23 cellular contexts compared by ENCODE assay signal in the genomic region with DNA sequence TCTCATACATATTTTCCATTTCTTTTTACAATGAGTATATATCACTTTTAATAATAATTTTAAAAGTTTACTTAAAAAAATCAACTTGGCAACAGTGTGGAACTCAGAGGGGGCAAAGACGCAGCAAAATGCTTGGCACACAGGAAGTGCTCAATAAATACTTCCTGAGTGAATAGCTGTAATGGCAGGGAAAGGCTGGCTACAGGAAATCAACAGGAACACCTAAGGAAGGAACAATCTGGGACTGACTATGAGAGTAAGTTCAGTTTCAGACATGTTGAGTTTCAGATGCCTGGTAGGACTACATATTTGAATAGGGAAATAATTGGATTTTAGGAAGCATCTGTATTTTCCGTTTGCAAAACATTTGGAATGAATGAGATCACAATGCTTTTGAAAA.
"Had no signal": no experiment of that assay in that cellular context is flagged by ENCODE, and none has a peak within 500 bp of the region (broad histone marks: within the 10 kb centered on the region; RNA-seq: fewer than 3 reads in every experiment).

No MANE protein-coding gene starts in this region.

- H3K36me3 ChIP-seq: Peyer's patch had no signal

- H3K4me1 ChIP-seq: Peyer's patch, SJCRH30 had no signal

- ATAC-seq: activated T-cell treated with anti-CD3 and anti-CD28 coated beads, Interleukin-2, amount 50 U/mL, for 4 hours; activated T-helper 17 cell treated with anti-CD3 and anti-CD28 coated beads, Interleukin-2, amount 50 U/mL, for 72 hours; T-helper 17 cell had no signal

- H3K27ac Mint-ChIP-seq: activated B cell treated with CpG ODN at 0.5 μM for 24 hours; activated CD4-positive, alpha-beta T cell treated with anti-CD3 and anti-CD28 coated beads, Interleukin-2, amount 10 ng/mL, durations not matched to agents 24 days and 14 days; activated naive CD4-positive, alpha-beta T cell treated with anti-CD3 and anti-CD28 coated beads for 36 hours; activated naive CD8-positive, alpha-beta T cell; activated T-helper 17 cell treated with anti-CD3 and anti-CD28 coated beads, Interleukin-2, amount 50 U/mL, for 72 hours; brain; T-helper 17 cell had no signal

- H3K27ac ChIP-seq: KMS-11, Peyer's patch, RWPE1, SJCRH30 had no signal

- H3K4me3 Mint-ChIP-seq: activated B cell treated with CpG ODN at 0.5 μM for 24 hours; activated CD4-positive, alpha-beta T cell treated with anti-CD3 and anti-CD28 coated beads, Interleukin-2, amount 10 ng/mL, durations not matched to agents 24 days and 14 days; activated naive CD4-positive, alpha-beta T cell treated with anti-CD3 and anti-CD28 coated beads for 36 hours; activated naive CD8-positive, alpha-beta T cell; activated T-cell treated with anti-CD3 and anti-CD28 coated beads, Interleukin-2, amount 50 U/mL, for 4 hours; activated T-helper 17 cell treated with anti-CD3 and anti-CD28 coated beads, Interleukin-2, amount 50 U/mL, for 72 hours; brain; T-helper 17 cell had no signal

- H3K9me3 Mint-ChIP-seq: activated B cell treated with CpG ODN at 0.5 μM for 24 hours; activated CD4-positive, alpha-beta T cell treated with anti-CD3 and anti-CD28 coated beads, Interleukin-2, amount 10 ng/mL, durations not matched to agents 24 days and 14 days; activated naive CD4-positive, alpha-beta T cell treated with anti-CD3 and anti-CD28 coated beads for 36 hours; activated T-cell treated with anti-CD3 and anti-CD28 coated beads, Interleukin-2, amount 50 U/mL, for 4 hours; activated T-helper 17 cell treated with anti-CD3 and anti-CD28 coated beads, Interleukin-2, amount 50 U/mL, for 72 hours; brain had no signal

- H3K4me1 Mint-ChIP-seq: activated CD4-positive, alpha-beta T cell treated with anti-CD3 and anti-CD28 coated beads, Interleukin-2, amount 10 ng/mL, durations not matched to agents 24 days and 14 days; activated T-helper 17 cell treated with anti-CD3 and anti-CD28 coated beads, Interleukin-2, amount 50 U/mL, for 72 hours; brain had no signal

- H3K4me2 ChIP-seq: KMS-11 had no signal

- H3K27me3 ChIP-seq: Peyer's patch, SJCRH30 had no signal

- H3K4me3 ChIP-seq: Peyer's patch, SJCRH30 had no signal

- DNase-seq: activated B cell treated with CpG ODN at 0.5 μM for 24 hours; activated CD4-positive, alpha-beta T cell treated with anti-CD3 and anti-CD28 coated beads for 1 hour; activated CD4-positive, alpha-beta T cell treated with anti-CD3 and anti-CD28 coated beads, Interleukin-2, amount 10 ng/mL, durations not matched to agents 24 days and 14 days; activated CD4-positive, alpha-beta T cell treated with anti-CD3 and anti-CD28 coated beads, Interleukin-2, amount 50 U/mL, for 48 hours; activated CD8-positive, alpha-beta memory T cell treated with anti-CD3 and anti-CD28 coated beads for 24 hours; activated gamma-delta T cell; activated naive CD4-positive, alpha-beta T cell treated with anti-CD3 and anti-CD28 coated beads for 36 hours; activated T-cell treated with anti-CD3 and anti-CD28 coated beads, Interleukin-2, amount 50 U/mL, for 4 hours; amygdala; NCI-H1092; NCI-H1417 treated with DMSO at 0.1 percent for 48 hours; NCI-H1694; NCI-H2081 treated with DMSO at 0.1 percent for 48 hours; Peyer's patch; Right ventricle myocardium superior; SJCRH30; T-helper 17 cell; T-helper 9 cell had no signal

- H3K27me3 Mint-ChIP-seq: activated B cell treated with CpG ODN at 0.5 μM for 24 hours; activated CD4-positive, alpha-beta T cell treated with anti-CD3 and anti-CD28 coated beads, Interleukin-2, amount 10 ng/mL, durations not matched to agents 24 days and 14 days; activated naive CD8-positive, alpha-beta T cell; activated T-helper 17 cell treated with anti-CD3 and anti-CD28 coated beads, Interleukin-2, amount 50 U/mL, for 72 hours; brain; T-helper 17 cell had no signal

- H3K9me3 ChIP-seq: Peyer's patch, SJCRH30 had no signal

- H3K9ac ChIP-seq: KMS-11 had no signal
